ENCODE assay signal across 8 cellular contexts in the genomic region with DNA sequence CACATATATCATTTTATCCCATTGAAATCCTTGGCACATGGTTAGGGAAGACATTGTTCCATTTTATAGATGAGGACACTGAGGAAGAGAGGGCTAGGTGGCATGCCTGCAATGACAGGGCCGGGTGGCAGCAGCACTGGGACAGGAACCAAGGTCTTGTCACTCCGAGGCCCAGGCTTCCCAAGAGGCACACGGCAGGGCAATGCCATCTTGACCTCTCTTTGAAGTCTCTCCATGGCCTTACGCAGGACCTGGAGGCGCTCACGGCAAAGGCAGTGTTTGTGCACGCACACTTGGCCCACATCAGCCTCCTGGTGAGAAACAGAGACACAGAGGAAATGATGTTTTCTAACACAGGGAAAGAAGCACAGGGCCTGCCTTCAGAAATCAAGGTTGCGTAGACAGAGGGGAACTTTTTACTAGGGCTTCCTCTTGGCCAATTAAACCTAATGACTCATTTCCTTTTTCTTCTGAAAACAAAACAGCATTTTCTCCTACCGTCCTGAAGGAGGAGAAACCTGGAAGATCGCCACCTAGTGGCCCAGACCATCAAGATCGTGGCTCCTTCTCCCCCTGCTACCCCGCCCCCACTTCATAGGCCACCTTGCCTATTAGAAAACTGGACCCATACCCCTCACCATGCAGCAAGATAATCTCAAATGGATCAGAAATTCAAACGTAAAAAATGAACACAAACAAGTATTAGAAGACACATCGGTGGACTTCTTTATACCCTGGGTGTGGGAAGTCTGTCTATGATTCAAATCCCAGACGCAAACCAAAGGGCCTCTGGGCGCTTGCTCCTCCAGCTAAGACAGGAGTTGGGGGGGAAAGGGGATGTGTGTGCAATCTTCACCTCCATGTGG.
DNase-seq lines count a peak whose midpoint lies in the region; ATAC-seq and TF ChIP-seq lines count a peak whose summit lies in the region.

No MANE protein-coding gene starts in this region.

- H3K9me3 Mint-ChIP-seq in activated T-cell treated with anti-CD3 and anti-CD28 coated beads, Interleukin-2, amount 50 U/mL, for 72 hours: no peaks in the 10 kb centered on the region
- no peaks in the 10 kb centered on the region for H3K9me3 Mint-ChIP-seq in nephron progenitor cell

- TF ChIP-seq CTCF in Peyer's patch (IDR thresholded peaks at IDR 0.05) (peak; percentile 74 to 92 (median 82)), fibroblast of mammary gland (conservative IDR thresholded peaks at IDR 0.05; ENCODE audit: control insufficient read depth, insufficient read depth, low read depth, low read length) (peak; percentile 87), nephron progenitor cell (IDR thresholded peaks at IDR 0.05) (peak; percentile 71)

- H3K27ac ChIP-seq in HUES6 (ENCODE audit: low read depth, low read length) (peak overlapping the region; percentile 84), Peyer's patch (peak overlapping the region; percentile 73 to 90 (median 79))

- no peaks in the 10 kb centered on the region for H3K9me3 ChIP-seq in HUES6 (ENCODE audit: control insufficient read depth, insufficient read depth, low read depth, low read length)
- H3K9me3 ChIP-seq in Peyer's patch: no peaks in the 10 kb centered on the region

- H3K36me3 ChIP-seq in HUES6 (ENCODE audit: control insufficient read depth, insufficient read depth, low read length) (no peaks in the 10 kb centered on the region), Peyer's patch (no peaks in the 10 kb centered on the region)

- ATAC-seq in GM21447 (IDR thresholded peaks at IDR 0.05; ENCODE audit: unreplicated experiment): peak; percentile 83
- ATAC-seq in activated T-cell treated with anti-CD3 and anti-CD28 coated beads, Interleukin-2, amount 50 U/mL, for 72 hours (replicated peaks in 1 of 2): peak; percentile 95 to 99
- ATAC-seq in stimulated activated naive CD8-positive, alpha-beta T cell treated with anti-CD3 and anti-CD28 coated beads, Interleukin-15, Interleukin-2, amounts not matched to agents 100 U/mL and 50 U/mL, for 24 hours: peak; percentile 97

- H3K4me1 Mint-ChIP-seq in activated T-cell treated with anti-CD3 and anti-CD28 coated beads, Interleukin-2, amount 50 U/mL, for 72 hours (ENCODE audit: low read depth): peaks cover 30% of the 10 kb centered on the region
- H3K4me1 Mint-ChIP-seq in nephron progenitor cell: peaks cover 15% of the 10 kb centered on the region

- peaks cover 3% of the 10 kb centered on the region; the same call in 1 of the 2 replicates for H3K27me3 ChIP-seq in HUES6 (ENCODE audit: control insufficient read depth, insufficient read depth, low read length)
- H3K27me3 ChIP-seq in Peyer's patch: no peaks in the 10 kb centered on the region

- H3K36me3 Mint-ChIP-seq in activated T-cell treated with anti-CD3 and anti-CD28 coated beads, Interleukin-2, amount 50 U/mL, for 72 hours (ENCODE audit: insufficient read depth in 2 of 2): peaks cover 0 to 3% of the 10 kb centered on the region in 2 donors
- peaks cover under 1% of the 10 kb centered on the region for H3K36me3 Mint-ChIP-seq in nephron progenitor cell (ENCODE audit: low read depth)

- peak overlapping the region; percentile 11; the same call in 1 of the 2 replicates for H3K4me3 ChIP-seq in HUES6 (ENCODE audit: low read depth, low read length)
- H3K4me3 ChIP-seq in Peyer's patch: peak overlapping the region in 1 of 4 donors; percentile 28
- H3K4me3 ChIP-seq in fibroblast of mammary gland (ENCODE audit: control insufficient read depth, low read depth, low read length): no peak overlapping the region

- DNase-seq in DMS114 treated with DMSO at 0.1 percent for 48 hours (lab: John Stamatoyannopoulos, UW; ENCODE audit: unreplicated experiment): peak; percentile 22
- DNase-seq in Peyer's patch: peak; percentile 82 to 96 (median 87)
- peak; percentile 84 to 87 for DNase-seq in activated T-cell treated with anti-CD3 and anti-CD28 coated beads, Interleukin-2, amount 50 U/mL, for 72 hours
- peak; percentile 97 for DNase-seq in fibroblast of mammary gland (ENCODE audit: low read depth)
- DNase-seq in nephron progenitor cell: peak; percentile 82
- DNase-seq in stimulated activated naive CD8-positive, alpha-beta T cell treated with anti-CD3 and anti-CD28 coated beads, Interleukin-15, Interleukin-2, amounts not matched to agents 100 U/mL and 50 U/mL, for 24 hours: peak; percentile 89

- peak overlapping the region; percentile 92 for H3K27ac Mint-ChIP-seq in activated T-cell treated with anti-CD3 and anti-CD28 coated beads, Interleukin-2, amount 50 U/mL, for 72 hours
- no peak overlapping the region for H3K27ac Mint-ChIP-seq in nephron progenitor cell

- peak overlapping the region; percentile 34 for H3K9ac ChIP-seq in HUES6 (ENCODE audit: low read length)

- no peak for TF ChIP-seq POLR2A in Peyer's patch (IDR thresholded peaks at IDR 0.05)

- no peaks in the 10 kb centered on the region for H3K27me3 Mint-ChIP-seq in activated T-cell treated with anti-CD3 and anti-CD28 coated beads, Interleukin-2, amount 50 U/mL, for 72 hours (ENCODE audit: low read depth)
- peaks cover 6% of the 10 kb centered on the region for H3K27me3 Mint-ChIP-seq in nephron progenitor cell (ENCODE audit: low read depth, poor library complexity)

- peak overlapping the region; percentile 72 to 73 for H3K4me3 Mint-ChIP-seq in activated T-cell treated with anti-CD3 and anti-CD28 coated beads, Interleukin-2, amount 50 U/mL, for 72 hours
- no peak overlapping the region for H3K4me3 Mint-ChIP-seq in nephron progenitor cell

- H3K4me1 ChIP-seq in HUES6 (ENCODE audit: control insufficient read depth, insufficient read depth, low read length) (peaks cover 28% of the 10 kb centered on the region), Peyer's patch (peaks cover 0 to 4% (median 2%) of the 10 kb centered on the region in 4 donors)

Comparison
In these comparisons a context has a peak if more than half of its experiments do, and no peak if none do; other contexts are left out.
1. DNase-seq: peak in every context shown above with its lines; median percentile 97 in fibroblast of mammary gland; 89 in stimulated activated naive CD8-positive, alpha-beta T cell treated with anti-CD3 and anti-CD28 coated beads, Interleukin-15, Interleukin-2, amounts not matched to agents 100 U/mL and 50 U/mL, for 24 hours; 87 in Peyer's patch; 86 in activated T-cell treated with anti-CD3 and anti-CD28 coated beads, Interleukin-2, amount 50 U/mL, for 72 hours; 82 in nephron progenitor cell; 22 in DMS114 treated with DMSO at 0.1 percent for 48 hours.